ENCODE assay signal across 8 cellular contexts in the genomic region with DNA sequence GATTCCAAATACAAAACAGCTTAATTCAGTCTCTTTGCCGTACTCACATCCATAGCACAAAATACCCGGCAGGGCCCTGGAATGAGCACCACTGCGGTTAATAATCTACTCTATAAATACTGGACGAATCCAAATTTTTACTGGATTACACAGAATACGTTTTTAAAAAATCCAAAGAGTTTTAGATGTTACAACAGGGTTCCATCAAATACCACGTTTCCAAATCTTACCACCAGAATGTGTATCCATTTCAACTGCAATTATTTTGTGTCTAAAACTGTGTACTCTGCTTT. TPM values are rescaled to one million over a fixed set of nuclear protein-coding genes. Genes with fewer than 3 reads are reported as not detected.
DNase-seq lines count a peak whose midpoint lies in the region; ATAC-seq, FAIRE-seq and TF ChIP-seq lines count a peak whose summit lies in the region.

No MANE protein-coding gene starts in this region.

- peak overlapping the region; percentile 84 to 99 (median 98) for H3K27ac ChIP-seq in BLaER1 treated with 17β-estradiol and CSF1 and Interleukin-3, amounts not matched to agents 10 nM and 100 nM
- H3K27ac ChIP-seq in GM12878 (ENCODE audit: control insufficient read depth, insufficient read depth) (peak overlapping the region; percentile 87), right lobe of liver (peak overlapping the region; percentile 94 to 98 (median 98)), transverse colon (peak overlapping the region; percentile 99 to 100 (median 100))

- no peaks in the 10 kb centered on the region for H3K9me3 Mint-ChIP-seq in IgD-negative memory B cell

- no peak for TF ChIP-seq RAD21 in GM12878 (IDR thresholded peaks at IDR 0.05; ENCODE audit: insufficient read depth, low read depth, low read length)

- no peak for TF ChIP-seq EP300 in GM12878 (IDR thresholded peaks at IDR 0.05; ENCODE audit: borderline replicate concordance in 1 of 2, control insufficient read depth in 1 of 2, low read depth in 2 of 2, low read length in 2 of 2)
- TF ChIP-seq EP300 in transverse colon (IDR thresholded peaks at IDR 0.05; ENCODE audit: low read depth) = no peak

- H3K9ac ChIP-seq in BLaER1 treated with 17β-estradiol and CSF1 and Interleukin-3, amounts not matched to agents 10 nM and 100 nM = peak overlapping the region; percentile 90 to 99 (median 94)
- peak overlapping the region; percentile 84 for H3K9ac ChIP-seq in GM12878 (ENCODE audit: control insufficient read depth, insufficient read depth, low read length)

- intact Hi-C loops in GM12878 (cut with micrococcal nuclease; ENCODE audit: unreplicated experiment) (loop anchor here (2.0 to 10.0 kb wide), 5 partner anchors 119 to 587 kb away; a partner anchor contains a TSS), right lobe of liver (cut with DNase I) (loop anchor here in 1 of 2 donors (10.0 kb wide), 1 partner anchor 97 kb away; a partner anchor contains a TSS), transverse colon (cut with DNase I; ENCODE audit: low total_unique reads) (loop anchor here (5.0 kb wide), 1 partner anchor 206 kb away; a partner anchor contains a TSS)

- POLR2A ChIA-PET in GM12878 (lab: Charles Lee) = interaction anchor here (0.6 to 2.2 kb wide), 12 partner anchors 9 to 1928 kb away, joined by 3 to 16 read pairs (median 4); a partner anchor contains a TSS

- RAD21 ChIA-PET in GM12878 (lab: Charles Lee; ENCODE audit: unreplicated experiment) = interaction anchor here (1.0 to 2.3 kb wide), 7 partner anchors 10 to 267 kb away, joined by 3 to 17 read pairs (median 4); a partner anchor contains a TSS

- peak overlapping the region; percentile 88 to 100 (median 98) for H3K4me3 ChIP-seq in BLaER1 treated with 17β-estradiol and CSF1 and Interleukin-3, amounts not matched to agents 10 nM and 100 nM
- H3K4me3 ChIP-seq in GM12878 = peak overlapping the region; percentile 87
- peak overlapping the region; percentile 74 to 99 (median 99) for H3K4me3 ChIP-seq in right lobe of liver
- peak overlapping the region; percentile 44 to 92 (median 85) for H3K4me3 ChIP-seq in transverse colon

- peaks cover 9 to 22% (median 10%) of the 10 kb centered on the region in 3 donors for H3K4me1 Mint-ChIP-seq in IgD-negative memory B cell

- TF ChIP-seq POLR2A in GM12878 (IDR thresholded peaks at IDR 0.05; ENCODE audit: low read depth, low read length) = no peak
- no peak for TF ChIP-seq POLR2A in right lobe of liver (IDR thresholded peaks at IDR 0.05)
- TF ChIP-seq POLR2A in transverse colon (IDR thresholded peaks at IDR 0.05) = no peak

- CTCF ChIA-PET in GM12878 (lab: Yijun Ruan, JAX) = interaction anchor here (0.7 to 1.7 kb wide), 5 partner anchors 95 to 256 kb away, joined by 3 to 5 read pairs (median 3); a partner anchor contains a TSS

- peaks cover 22 to 38% (median 30%) of the 10 kb centered on the region in 10 experiments for H3K4me1 ChIP-seq in BLaER1 treated with 17β-estradiol and CSF1 and Interleukin-3, amounts not matched to agents 10 nM and 100 nM
- H3K4me1 ChIP-seq in GM12878 (ENCODE audit: control insufficient read depth, insufficient read depth, low read length) (peaks cover 14% of the 10 kb centered on the region), right lobe of liver (peaks cover 0 to 8% (median 4%) of the 10 kb centered on the region in 4 donors), transverse colon (peaks cover 7 to 19% (median 13%) of the 10 kb centered on the region in 4 donors)

- no peak for TF ChIP-seq CTCF in GM12878 (IDR thresholded peaks at IDR 0.05 in 2 of 3, conservative IDR thresholded peaks at IDR 0.05 in 1 of 3; ENCODE audit: control insufficient read depth in 2 of 3, extremely low read depth in 1 of 3, insufficient read depth in 1 of 3, low read depth in 3 of 3, low read length in 3 of 3)
- no peak for TF ChIP-seq CTCF in right lobe of liver (IDR thresholded peaks at IDR 0.05)
- TF ChIP-seq CTCF in transverse colon (IDR thresholded peaks at IDR 0.05) = no peak

- peak overlapping the region; percentile 85 for H2AFZ ChIP-seq in GM12878 (ENCODE audit: control insufficient read depth, low read depth, low read length)

- no peaks in the 10 kb centered on the region for H3K27me3 Mint-ChIP-seq in IgD-negative memory B cell

- FAIRE-seq in GM12878 (lab: Jason Lieb, UNC) = no peak

- H3K4me2 ChIP-seq in BLaER1 treated with 17β-estradiol and CSF1 and Interleukin-3, amounts not matched to agents 10 nM and 100 nM = peak overlapping the region; percentile 80 to 95 (median 90)
- H3K4me2 ChIP-seq in GM12878 (ENCODE audit: control insufficient read depth, insufficient read depth) = peak overlapping the region; percentile 71

- H3K36me3 ChIP-seq in BLaER1 treated with 17β-estradiol and CSF1 and Interleukin-3, amounts not matched to agents 10 nM and 100 nM = no peaks in the 10 kb centered on the region
- H3K36me3 ChIP-seq in GM12878 (ENCODE audit: control insufficient read depth in 2 of 2, insufficient read depth in 2 of 2, low read length in 1 of 2) (no peaks in the 10 kb centered on the region), right lobe of liver (no peaks in the 10 kb centered on the region), transverse colon (no peaks in the 10 kb centered on the region)

- peaks cover 24% of the 10 kb centered on the region for H3K79me2 ChIP-seq in GM12878 (ENCODE audit: control insufficient read depth, insufficient read depth, low read length)

- peaks cover 10 to 26% (median 11%) of the 10 kb centered on the region in 11 experiments; a peak in 21 of 22 replicates for H4K20me1 ChIP-seq in BLaER1 treated with 17β-estradiol and CSF1 and Interleukin-3, amounts not matched to agents 10 nM and 100 nM
- no peaks in the 10 kb centered on the region for H4K20me1 ChIP-seq in GM12878 (ENCODE audit: control insufficient read depth, insufficient read depth)

- H3K27ac Mint-ChIP-seq in IgD-negative memory B cell = peak overlapping the region; percentile 99 to 100 (median 99)

- no peak for ATAC-seq in GM12878
- no peak for ATAC-seq in right lobe of liver
- no peak for ATAC-seq in GM21390 (IDR thresholded peaks at IDR 0.05; ENCODE audit: unreplicated experiment)
- no peak for ATAC-seq in GM19023 (IDR thresholded peaks at IDR 0.05; ENCODE audit: unreplicated experiment)

- H3K36me3 Mint-ChIP-seq in IgD-negative memory B cell = no peaks in the 10 kb centered on the region

- no peaks in the 10 kb centered on the region for H3K9me3 ChIP-seq in BLaER1 treated with 17β-estradiol and CSF1 and Interleukin-3, amounts not matched to agents 10 nM and 100 nM (replicated peaks in 1 of 11)
- H3K9me3 ChIP-seq in GM12878 (replicated peaks; ENCODE audit: control insufficient read depth, insufficient read depth, low read length) = no peaks in the 10 kb centered on the region
- no peaks in the 10 kb centered on the region for H3K9me3 ChIP-seq in right lobe of liver
- no peaks in the 10 kb centered on the region for H3K9me3 ChIP-seq in transverse colon

- DNase-seq in GM12878 (ENCODE audit: low read depth, low spot score) = no peak
- no peak for DNase-seq in right lobe of liver
- no peak for DNase-seq in transverse colon
- DNase-seq in NCI-H1436 (lab: John Stamatoyannopoulos, UW) = no peak

- in situ Hi-C loops in GM12878 (cut with MboI) = no loop called here
- in situ Hi-C loops in transverse colon (cut with MboI; ENCODE audit: low pct_ligation_motif_present in 1 of 4, low pct_unique_long_range_greater_than_20kb in 1 of 4, low sequenced_read_pairs in 3 of 4) = loop anchor here in 2 of 4 donors (25.0 kb wide), 3 partner anchors 99 to 451 kb away; a partner anchor contains a TSS

- 8% methylated on average over 6 of the region's 6 CpGs for WGBS in GM12878 (ENCODE audit: insufficient coverage, insufficient replicate concordance, low lambda C conversion rate, missing lambda C conversion rate)
- 0% methylated on average over 6 of the region's 6 CpGs for WGBS in right lobe of liver (ENCODE audit: insufficient coverage, low coverage, low lambda C conversion rate, missing lambda C conversion rate)
- WGBS in transverse colon (ENCODE audit: low coverage in 1 of 2), 2 donors = 0 to 2% methylated on average over 4 to 6 of the region's 6 CpGs

- no peaks in the 10 kb centered on the region for H3K27me3 ChIP-seq in BLaER1 treated with 17β-estradiol and CSF1 and Interleukin-3, amounts not matched to agents 10 nM and 100 nM
- no peaks in the 10 kb centered on the region for H3K27me3 ChIP-seq in GM12878 (replicated peaks in 1 of 2; ENCODE audit: control insufficient read depth in 2 of 2, insufficient read depth in 2 of 2, low read length in 1 of 2)
- no peaks in the 10 kb centered on the region for H3K27me3 ChIP-seq in right lobe of liver
- no peaks in the 10 kb centered on the region for H3K27me3 ChIP-seq in transverse colon

- SMC1A ChIA-PET in GM12878 (lab: Charles Lee; ENCODE audit: uncharacterized antibody, unreplicated experiment) = interaction anchor here (0.7 to 1.8 kb wide), 10 partner anchors 8 to 473 kb away, joined by 3 to 6 read pairs (median 4); a partner anchor contains a TSS

- H3K4me3 Mint-ChIP-seq in IgD-negative memory B cell = peak overlapping the region; percentile 92 to 97 (median 96)

- TSS peak; percentile 81 for BruUV-seq in GM12878 (replicated peaks; lab: Mats Ljungman, UMichigan)

RNA-seq across cellular contexts. Expression of a gene that starts 1.8 kb away (rescaled TPM):
- polyA plus RNA-seq in IgD-negative memory B cell = 25.0 TPM
- total RNA-seq in GM12878 (2013; cell fraction: nucleolus; rRNA removed) = 13.0 and 15.9 TPM in 2 replicates
- total RNA-seq in GM12878 (2014; rRNA removed) = 14.7 and 15.3 TPM in 2 replicates
- total RNA-seq in GM12878 (2014; rRNA removed; fragmentation: Illumina TruSeq; extraction: Trizol) = 7.6 and 8.9 TPM in 2 replicates
- 15.8 and 18.2 TPM in 2 replicates for total RNA-seq in GM12878 (2021)
- polyA plus RNA-seq in GM12878 (2011; ENCODE audit: low read depth) = 4.8 TPM
- 11.9 and 16.7 TPM in 2 replicates for polyA plus RNA-seq in GM12878 (2011; rRNA removed)
- polyA plus RNA-seq in GM12878 (2011; cell fraction: cytosol; rRNA removed) = 20.7 and 36.0 TPM in 2 replicates
- 22.1 and 30.6 TPM in 2 replicates for polyA plus RNA-seq in GM12878 (2011; cell fraction: nucleus; rRNA removed)
- polyA plus RNA-seq in GM12878 (2012) = 18.4 and 22.4 TPM in 2 replicates
- 5.4 and 10.0 TPM in 2 replicates for polyA plus RNA-seq in GM12878 (2014; fragmentation: Illumina TruSeq; extraction: Trizol)
- 1 to 10 TPM; 1.3 to 3.0 TPM for polyA plus RNA-seq in GM12878 (2014; fragmentation: Nextera tagmentation; extraction: Ambion mirVana)
- polyA plus RNA-seq in GM12878 (2014; rRNA removed) = 20.4 and 21.6 TPM in 2 replicates
- polyA plus RNA-seq in GM12878 (2016; fragmentation: Nextera tagmentation; extraction: Ambion mirVana) = 10 to 100 TPM; 11.4 to 15.5 TPM
- 8.8 and 19.7 TPM in 2 replicates for polyA minus RNA-seq in GM12878 (2011; rRNA and poly(A)+ RNA removed)
- polyA minus RNA-seq in GM12878 (2011; cell fraction: cytosol; rRNA and poly(A)+ RNA removed) = 11.6 and 12.2 TPM in 2 replicates
- polyA minus RNA-seq in GM12878 (2011; cell fraction: nucleus; rRNA and poly(A)+ RNA removed) = 6.6 and 16.3 TPM in 2 replicates
- total RNA-seq in right lobe of liver = 10 to 100 TPM in 3 of 6 experiments, 1 to 10 TPM in 3; 3.8 to 12.0 (median 8.8) TPM
- 10 to 100 TPM; 14.9 to 35.5 (median 25.8) TPM for total RNA-seq in transverse colon

RNA-seq across cellular contexts. Expression of a gene that starts 5.8 kb away (rescaled TPM):
- polyA plus RNA-seq in IgD-negative memory B cell (68.5 TPM), GM12878 (2011; rRNA removed) (68.5 and 71.9 TPM in 2 replicates), GM12878 (2014; fragmentation: Illumina TruSeq; extraction: Trizol) (27.5 and 38.6 TPM in 2 replicates), GM12878 (2014; fragmentation: Nextera tagmentation; extraction: Ambion mirVana) (1 to 10 TPM; 4.2 to 9.4 TPM), GM12878 (2014; rRNA removed) (95.1 and 113 TPM in 2 replicates), GM12878 (2016; fragmentation: Nextera tagmentation; extraction: Ambion mirVana) (100 to 1,000 TPM in 1 of 2 experiments, 10 to 100 TPM in 1; 54.6 to 101 TPM)
- 150 and 160 TPM in 2 replicates for total RNA-seq in GM12878 (2013; cell fraction: nucleolus; rRNA removed)
- total RNA-seq in GM12878 (2014; rRNA removed) (85.6 and 88.3 TPM in 2 replicates), GM12878 (2014; rRNA removed; fragmentation: Illumina TruSeq; extraction: Trizol) (42.4 and 51.1 TPM in 2 replicates), GM12878 (2021) (69.2 and 76.9 TPM in 2 replicates), right lobe of liver (10 to 100 TPM; 22.0 to 53.2 (median 27.3) TPM), transverse colon (100 to 1,000 TPM in 1 of 4 donors, 10 to 100 TPM in 3; 35.2 to 152 (median 56.2) TPM)
- 54.1 TPM for polyA plus RNA-seq in GM12878 (2011; ENCODE audit: low read depth)
- 45.3 and 78.9 TPM in 2 replicates for polyA plus RNA-seq in GM12878 (2011; cell fraction: cytosol; rRNA removed)
- 258 and 286 TPM in 2 replicates for polyA plus RNA-seq in GM12878 (2011; cell fraction: nucleus; rRNA removed)
- 59.4 and 61.5 TPM in 2 replicates for polyA plus RNA-seq in GM12878 (2012)
- polyA minus RNA-seq in GM12878 (2011; rRNA and poly(A)+ RNA removed) = 38.4 and 48.9 TPM in 2 replicates
- polyA minus RNA-seq in GM12878 (2011; cell fraction: cytosol; rRNA and poly(A)+ RNA removed) = 17.2 and 23.9 TPM in 2 replicates
- polyA minus RNA-seq in GM12878 (2011; cell fraction: nucleus; rRNA and poly(A)+ RNA removed) = 47.6 and 80.1 TPM in 2 replicates
